9 cellular contexts compared by ENCODE assay signal in the genomic region with DNA sequence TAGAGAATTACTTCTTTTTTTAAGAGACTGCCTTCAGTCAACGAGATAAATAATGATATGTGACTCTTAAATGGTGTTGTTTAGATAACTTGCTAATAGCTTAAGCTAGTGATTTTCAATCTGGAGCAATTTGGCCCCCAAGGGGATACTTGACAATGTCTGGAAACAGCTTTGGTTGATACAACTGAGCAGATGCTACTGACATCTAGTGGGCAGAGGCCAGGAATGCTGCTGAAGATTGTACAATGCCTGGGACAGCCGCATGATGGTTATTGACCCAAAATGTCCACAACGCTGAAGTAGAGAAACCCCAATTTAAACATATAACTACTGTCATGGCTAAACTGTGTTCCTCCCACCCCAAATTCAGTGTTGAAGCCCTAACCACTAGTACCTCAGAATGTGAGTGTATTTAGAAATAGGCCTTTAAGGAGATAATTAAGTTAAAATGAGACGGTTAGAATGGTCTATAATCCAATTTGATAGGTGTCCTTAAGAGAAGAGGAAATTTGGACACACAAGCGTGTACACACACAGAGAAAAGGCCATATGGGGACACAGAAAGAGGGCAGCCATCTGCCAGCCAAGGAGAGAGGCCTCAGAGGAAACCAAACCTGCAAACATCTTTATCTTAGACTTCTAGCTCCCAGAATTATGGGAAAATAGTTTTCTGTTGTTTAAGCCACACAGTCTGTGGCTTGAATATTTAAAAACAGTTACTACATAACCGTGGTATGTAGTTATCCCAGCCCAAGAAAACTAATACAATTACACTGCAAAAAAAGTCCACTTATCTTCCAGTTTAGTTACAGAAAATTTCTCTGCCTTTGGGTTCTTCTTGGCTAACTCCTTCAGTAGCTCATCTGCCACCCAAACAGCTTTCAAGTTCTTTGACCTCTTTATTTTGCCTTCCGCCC. TPM values are rescaled to one million over a fixed set of nuclear protein-coding genes. Genes with fewer than 3 reads are reported as not detected.
DNase-seq lines count a peak whose midpoint lies in the region; ATAC-seq, FAIRE-seq and TF ChIP-seq lines count a peak whose summit lies in the region.
"Had no signal": no experiment of that assay in that cellular context is flagged by ENCODE, and none has a peak within 500 bp of the region (broad histone marks: within the 10 kb centered on the region; RNA-seq: fewer than 3 reads in every experiment).

No MANE protein-coding gene starts in this region.

- RAD21 ChIA-PET in GM12878 (lab: Charles Lee; ENCODE audit: unreplicated experiment) = interaction anchor here (0.5 to 6.1 kb wide), 18 partner anchors 10 to 962 kb away, joined by 3 to 215 read pairs (median 3); a partner anchor contains a TSS

- peak overlapping the region; percentile 69 for H2AFZ ChIP-seq in GM12878 (ENCODE audit: control insufficient read depth, low read depth, low read length)

- in situ Hi-C loops in GM12878 (cut with MboI) = no loop called here

- peak; percentile 91 for FAIRE-seq in GM18507 (lab: Jason Lieb, UNC)
- FAIRE-seq in GM12878 (lab: Jason Lieb, UNC) = peak; percentile 86

- no peaks in the 10 kb centered on the region for H3K9me3 Mint-ChIP-seq in immature natural killer cell
- H3K9me3 Mint-ChIP-seq: stimulated activated naive CD8-positive, alpha-beta T cell treated with anti-CD3 and anti-CD28 coated beads, Interleukin-15, Interleukin-2, amounts not matched to agents 100 ng/mL and 50 ng/mL, for 24 hours had no signal

- H3K36me3 Mint-ChIP-seq in immature natural killer cell = no peaks in the 10 kb centered on the region

- no peaks in the 10 kb centered on the region for H3K79me2 ChIP-seq in GM12878 (ENCODE audit: control insufficient read depth, insufficient read depth, low read length)

- no peak overlapping the region for H3K4me2 ChIP-seq in GM12878 (ENCODE audit: control insufficient read depth, insufficient read depth)

- no peaks in the 10 kb centered on the region for H3K4me1 ChIP-seq in GM12878 (ENCODE audit: control insufficient read depth, insufficient read depth, low read length)

- DNase-seq in AG08396 (ENCODE audit: low spot score) (peak; percentile 37), GM18507 (ENCODE audit: extremely low spot score, insufficient read length, low read depth) (no peak), NCI-H1694 (lab: John Stamatoyannopoulos, UW) (peak; percentile 70), T-helper 2 cell (peak in 4 of 5 experiments; percentile 6 to 69 (median 12)), GM12878 (ENCODE audit: low read depth, low spot score) (peak; percentile 40), immature natural killer cell (peak; percentile 28 to 46 (median 41))
- DNase-seq in stimulated activated CD4-positive, alpha-beta T cell treated with anti-CD3 and anti-CD28 coated beads, Interleukin-15, amount 100 ng/mL, for 1 hour (ENCODE audit: low read depth in 1 of 2, low spot score in 1 of 2) = peak; percentile 7 to 14

- H3K27me3 Mint-ChIP-seq in immature natural killer cell (ENCODE audit: low read depth in 3 of 3) = peaks cover 0 to 5% (median 5%) of the 10 kb centered on the region in 3 donors

- H3K27ac Mint-ChIP-seq in immature natural killer cell = no peak overlapping the region
- H3K27ac Mint-ChIP-seq: stimulated activated naive CD8-positive, alpha-beta T cell treated with anti-CD3 and anti-CD28 coated beads, Interleukin-15, Interleukin-2, amounts not matched to agents 100 ng/mL and 50 ng/mL, for 24 hours had no signal

- ATAC-seq in HG02938 (IDR thresholded peaks at IDR 0.05; ENCODE audit: unreplicated experiment) (peak; percentile 99), GM12878 (peak; percentile 99)

- H3K4me3 ChIP-seq in GM12878 = no peak overlapping the region

- no peaks in the 10 kb centered on the region; a peak in 2 of 4 replicates for H3K36me3 ChIP-seq in GM12878 (ENCODE audit: control insufficient read depth in 2 of 2, insufficient read depth in 2 of 2, low read length in 1 of 2)

- no peaks in the 10 kb centered on the region for H3K27me3 ChIP-seq in GM12878 (replicated peaks in 1 of 2; ENCODE audit: control insufficient read depth in 2 of 2, insufficient read depth in 2 of 2, low read length in 1 of 2)

- H3K4me1 Mint-ChIP-seq in immature natural killer cell = no peaks in the 10 kb centered on the region

- BruUV-seq in GM12878 (replicated peaks; lab: Mats Ljungman, UMichigan) = no TSS peak

- WGBS in GM12878 (ENCODE audit: insufficient coverage, insufficient replicate concordance, low lambda C conversion rate, missing lambda C conversion rate) = 26% methylated on average over 7 of the region's 7 CpGs

- TF ChIP-seq EP300 in GM12878 (IDR thresholded peaks at IDR 0.05; ENCODE audit: borderline replicate concordance in 1 of 2, control insufficient read depth in 1 of 2, low read depth in 2 of 2, low read length in 2 of 2) = no peak

- CTCF ChIA-PET in GM12878 (lab: Yijun Ruan, JAX) = interaction anchor here (0.6 to 19.5 kb wide), 35 partner anchors 10 to 1005 kb away, joined by 3 to 635 read pairs (median 3); a partner anchor contains a TSS

- no peak for TF ChIP-seq POLR2A in GM12878 (IDR thresholded peaks at IDR 0.05; ENCODE audit: low read depth, low read length)

- no peaks in the 10 kb centered on the region for H3K9me3 ChIP-seq in GM12878 (replicated peaks; ENCODE audit: control insufficient read depth, insufficient read depth, low read length)

- no peak overlapping the region for H3K4me3 Mint-ChIP-seq in immature natural killer cell
- H3K4me3 Mint-ChIP-seq: stimulated activated naive CD8-positive, alpha-beta T cell treated with anti-CD3 and anti-CD28 coated beads, Interleukin-15, Interleukin-2, amounts not matched to agents 100 ng/mL and 50 ng/mL, for 24 hours had no signal

- POLR2A ChIA-PET in GM12878 (lab: Charles Lee) = interaction anchor here (0.9 to 3.6 kb wide), 2 partner anchors 145 to 149 kb away, joined by 3 to 34 read pairs; a partner anchor contains a TSS

- no peak overlapping the region for H3K9ac ChIP-seq in GM12878 (ENCODE audit: control insufficient read depth, insufficient read depth, low read length)

- H3K27ac ChIP-seq in GM12878 (ENCODE audit: control insufficient read depth, insufficient read depth) = no peak overlapping the region

- intact Hi-C loops in GM12878 (cut with micrococcal nuclease; ENCODE audit: unreplicated experiment) = loop anchor here (1.0 to 10.0 kb wide), 2 partner anchors 148 to 961 kb away; a partner anchor contains a TSS

- peak; percentile 91 for TF ChIP-seq RAD21 in GM12878 (IDR thresholded peaks at IDR 0.05; ENCODE audit: insufficient read depth, low read depth, low read length)

- H4K20me1 ChIP-seq in GM12878 (ENCODE audit: control insufficient read depth, insufficient read depth) = no peaks in the 10 kb centered on the region

- TF ChIP-seq CTCF in GM12878 (IDR thresholded peaks at IDR 0.05 in 2 of 3, conservative IDR thresholded peaks at IDR 0.05 in 1 of 3; ENCODE audit: control insufficient read depth in 2 of 3, extremely low read depth in 1 of 3, insufficient read depth in 1 of 3, low read depth in 3 of 3, low read length in 3 of 3) = peak; percentile 81 to 91 (median 90)

- SMC1A ChIA-PET in GM12878 (lab: Charles Lee; ENCODE audit: uncharacterized antibody, unreplicated experiment) = interaction anchor here (0.6 to 10.5 kb wide), 31 partner anchors 11 to 945 kb away, joined by 3 to 277 read pairs (median 3); a partner anchor contains a TSS

TF ChIP-seq in GM12878, 131 proteins besides CTCF, POLR2A, EP300 and RAD21 (continues in another document):
- TF ChIP-seq CHD4 (IDR thresholded peaks at IDR 0.05) (no peak), HDAC2 (IDR thresholded peaks at IDR 0.05) (no peak), SMC3 (IDR thresholded peaks at IDR 0.05; ENCODE audit: borderline replicate concordance, low read length) (peak; percentile 85), MEF2A (IDR thresholded peaks at IDR 0.05; ENCODE audit: insufficient read depth, low read depth, low read length) (0 out of 2 replicates have a peak, but pooled peaks have one; percentile 31), YY1 (IDR thresholded peaks at IDR 0.05; ENCODE audit: low read depth, low read length) (peak; percentile 83; the same call in 1 of the 2 replicates)

RNA-seq across cellular contexts. Expression of a gene that starts 22.2 kb away (rescaled TPM):
- total RNA-seq in GM12878 (2013; cell fraction: nucleolus; rRNA removed) = 5.3 and 5.9 TPM in 2 replicates
- 2.5 and 2.7 TPM in 2 replicates for total RNA-seq in GM12878 (2014; rRNA removed)
- total RNA-seq in GM12878 (2014; rRNA removed; fragmentation: Illumina TruSeq; extraction: Trizol) = 2.4 and 2.9 TPM in 2 replicates
- 2.3 and 2.4 TPM in 2 replicates for total RNA-seq in GM12878 (2021)
- polyA plus RNA-seq in GM12878 (2011; ENCODE audit: low read depth) = 2.8 TPM
- polyA plus RNA-seq in GM12878 (2011; rRNA removed) = 4.6 and 6.2 TPM in 2 replicates
- 2.0 and 2.2 TPM in 2 replicates for polyA plus RNA-seq in GM12878 (2011; cell fraction: cytosol; rRNA removed)
- 3.4 and 5.0 TPM in 2 replicates for polyA plus RNA-seq in GM12878 (2011; cell fraction: nucleus; rRNA removed)
- polyA plus RNA-seq in GM12878 (2012) = 3.2 and 4.6 TPM in 2 replicates
- 2.9 and 3.9 TPM in 2 replicates for polyA plus RNA-seq in GM12878 (2014; fragmentation: Illumina TruSeq; extraction: Trizol)
- polyA plus RNA-seq in GM12878 (2014; fragmentation: Nextera tagmentation; extraction: Ambion mirVana) = 1 to 10 TPM; 3.2 to 3.4 TPM
- 2.1 and 2.6 TPM in 2 replicates for polyA plus RNA-seq in GM12878 (2014; rRNA removed)
- polyA plus RNA-seq in GM12878 (2016; fragmentation: Nextera tagmentation; extraction: Ambion mirVana) = 1 to 10 TPM; 2.7 to 4.5 TPM
- 3.2 and 3.7 TPM in 2 replicates for polyA minus RNA-seq in GM12878 (2011; rRNA and poly(A)+ RNA removed)
- 0.80 and 1.6 TPM in 2 replicates for polyA minus RNA-seq in GM12878 (2011; cell fraction: cytosol; rRNA and poly(A)+ RNA removed)
- polyA minus RNA-seq in GM12878 (2011; cell fraction: nucleus; rRNA and poly(A)+ RNA removed) = 3.5 and 4.4 TPM in 2 replicates
- 1 to 10 TPM in 1 of 3 donors, under 1 TPM in 2; 0.82 to 3.3 (median 0.83) TPM for polyA plus RNA-seq in immature natural killer cell

RNA-seq across cellular contexts. Expression of a gene that starts 22.3 kb away (rescaled TPM):
- total RNA-seq in GM12878 (2013; cell fraction: nucleolus; rRNA removed) = 73.3 and 81.6 TPM in 2 replicates
- 15.1 and 15.4 TPM in 2 replicates for total RNA-seq in GM12878 (2014; rRNA removed)
- total RNA-seq in GM12878 (2014; rRNA removed; fragmentation: Illumina TruSeq; extraction: Trizol) = 26.2 and 26.5 TPM in 2 replicates
- 19.8 and 22.4 TPM in 2 replicates for total RNA-seq in GM12878 (2021)
- 31.9 TPM for polyA plus RNA-seq in GM12878 (2011; ENCODE audit: low read depth)
- polyA plus RNA-seq in GM12878 (2011; rRNA removed) = 32.6 and 34.2 TPM in 2 replicates
- polyA plus RNA-seq in GM12878 (2011; cell fraction: cytosol; rRNA removed) = 8.6 and 13.5 TPM in 2 replicates
- polyA plus RNA-seq in GM12878 (2011; cell fraction: nucleus; rRNA removed) = 23.7 and 46.9 TPM in 2 replicates
- polyA plus RNA-seq in GM12878 (2012) = 21.4 and 24.2 TPM in 2 replicates
- polyA plus RNA-seq in GM12878 (2014; fragmentation: Illumina TruSeq; extraction: Trizol) = 13.0 and 19.8 TPM in 2 replicates
- 10 to 100 TPM; 23.1 to 28.6 TPM for polyA plus RNA-seq in GM12878 (2014; fragmentation: Nextera tagmentation; extraction: Ambion mirVana)
- 14.7 and 14.8 TPM in 2 replicates for polyA plus RNA-seq in GM12878 (2014; rRNA removed)
- polyA plus RNA-seq in GM12878 (2016; fragmentation: Nextera tagmentation; extraction: Ambion mirVana) = 10 to 100 TPM; 32.0 to 36.0 TPM
- polyA minus RNA-seq in GM12878 (2011; rRNA and poly(A)+ RNA removed) = 38.5 and 81.3 TPM in 2 replicates
- polyA minus RNA-seq in GM12878 (2011; cell fraction: cytosol; rRNA and poly(A)+ RNA removed) = 17.8 and 20.8 TPM in 2 replicates
- 39.2 and 43.3 TPM in 2 replicates for polyA minus RNA-seq in GM12878 (2011; cell fraction: nucleus; rRNA and poly(A)+ RNA removed)
- 1 to 10 TPM; 1.7 to 8.3 (median 7.8) TPM for polyA plus RNA-seq in immature natural killer cell
